ENCODE assay signal across 8 cellular contexts in genomic region chr7:19713676-19714075, GRCh38.
A peak's percentile ranks its signal among the peaks of the same experiment; 100 is the strongest.
DNase-seq lines count a peak whose midpoint lies in the region; ATAC-seq lines count a peak whose summit lies in the region.

No MANE protein-coding gene starts in this region.

- in situ Hi-C loops in ACHN (cut with HindIII; ENCODE audit: low pct_ligation_motif_present, low pct_unique_long_range_greater_than_20kb, low sequenced_read_pairs) = no loop called here

- DNase-seq in ACHN (peak; percentile 75), GM03348 (ENCODE audit: low spot score) (peak; percentile 25), NCI-H2227 (lab: John Stamatoyannopoulos, UW; ENCODE audit: unreplicated experiment) (peak; percentile 65), activated T-cell treated with anti-CD3 and anti-CD28 coated beads for 4 hours (peak; percentile 43), globus pallidus (ENCODE audit: low spot score) (peak; percentile 37)
- DNase-seq in stimulated activated CD4-positive, alpha-beta T cell treated with anti-CD3 and anti-CD28 coated beads, Interleukin-2, amount 100 ng/mL, for 4 hours (ENCODE audit: low read depth) = peak; percentile 17

- ATAC-seq in HG02642 (IDR thresholded peaks at IDR 0.05; ENCODE audit: poor library complexity, unreplicated experiment) = no peak
- no peak for ATAC-seq in GM21717 (IDR thresholded peaks at IDR 0.05; ENCODE audit: unreplicated experiment)

Comparison
In these comparisons a context has a peak if more than half of its experiments do, and no peak if none do; other contexts are left out.
1. DNase-seq: peak in every context shown above with its lines; median percentile 75 in ACHN; 65 in NCI-H2227; 43 in activated T-cell treated with anti-CD3 and anti-CD28 coated beads for 4 hours; 37 in globus pallidus; 25 in GM03348; 17 in stimulated activated CD4-positive, alpha-beta T cell treated with anti-CD3 and anti-CD28 coated beads, Interleukin-2, amount 100 ng/mL, for 4 hours.